Comparison of ENCODE assay signal across 18 cellular contexts in genomic region chr12:94329366-94329765, GRCh38.
DNase-seq lines count a peak whose midpoint lies in the region; ATAC-seq, FAIRE-seq and TF ChIP-seq lines count a peak whose summit lies in the region.
"Had no signal": no experiment of that assay in that cellular context is flagged by ENCODE, and none has a peak within 500 bp of the region (broad histone marks: within the 10 kb centered on the region; RNA-seq: fewer than 3 reads in every experiment).

No MANE protein-coding gene starts in this region.

- no peak for TF ChIP-seq POLR2A in A549 (IDR thresholded peaks at IDR 0.05; ENCODE audit: low read length)

- TF ChIP-seq CTCF in A549 (IDR thresholded peaks at IDR 0.05) (0 out of 3 replicates have a peak, but pooled peaks have one; percentile 19), GM13976 (IDR thresholded peaks at IDR 0.05; ENCODE audit: borderline replicate concordance, control extremely low read depth, extremely low read depth, insufficient read depth, missing control alignments) (peak; percentile 12), RWPE2 (IDR thresholded peaks at IDR 0.05; ENCODE audit: poor library complexity, severe bottlenecking) (peak; percentile 31), fibroblast of villous mesenchyme (IDR thresholded peaks at IDR 0.05; ENCODE audit: insufficient read depth, low read depth, low read length) (peak; percentile 20), glutamatergic neuron (IDR thresholded peaks at IDR 0.05; ENCODE audit: partially characterized antibody, unreplicated experiment) (no peak)

- H3K9me3 ChIP-seq in A549: no peaks in the 10 kb centered on the region
- no peaks in the 10 kb centered on the region for H3K9me3 ChIP-seq in RWPE2 (ENCODE audit: severe bottlenecking)
- H3K9me3 ChIP-seq: body of pancreas, spleen had no signal

- H3K4me3 ChIP-seq in A549 (no peak overlapping the region), RWPE2 (ENCODE audit: severe bottlenecking) (no peak overlapping the region), fibroblast of villous mesenchyme (ENCODE audit: low read depth, low read length) (no peak overlapping the region)
- H3K4me3 ChIP-seq: body of pancreas, spleen had no signal

- no peaks in the 10 kb centered on the region for H3K9me3 Mint-ChIP-seq in glutamatergic neuron (ENCODE audit: unreplicated experiment)
- H3K9me3 Mint-ChIP-seq: activated naive CD4-positive, alpha-beta T cell treated with anti-CD3 and anti-CD28 coated beads, Interleukin-2, amount 10 ng/mL, durations not matched to agents 7 days and 5 days had no signal

- TF ChIP-seq RAD21 in A549 (conservative IDR thresholded peaks at IDR 0.05 in 1 of 2, IDR thresholded peaks at IDR 0.05 in 1 of 2): peak in 1 of 2 experiments; percentile 29; a peak in 1 of 5 replicates

- TF ChIP-seq EP300 in A549 (IDR thresholded peaks at IDR 0.05): no peak

- CTCF ChIA-PET in A549 (lab: Yijun Ruan, JAX): no interaction called here

- FAIRE-seq in A549 (lab: Jason Lieb, UNC): no peak

- H3K27ac Mint-ChIP-seq in glutamatergic neuron (ENCODE audit: unreplicated experiment): no peak overlapping the region
- H3K27ac Mint-ChIP-seq: activated naive CD4-positive, alpha-beta T cell treated with anti-CD3 and anti-CD28 coated beads, Interleukin-2, amount 10 ng/mL, durations not matched to agents 7 days and 5 days; stimulated activated naive CD8-positive, alpha-beta T cell treated with anti-CD3 and anti-CD28 coated beads, Interleukin-15, amount 100 ng/mL, for 72 hours had no signal

- ATAC-seq in A549 (no peak), RWPE2 (ENCODE audit: low read depth) (no peak), GM18498 (IDR thresholded peaks at IDR 0.05; ENCODE audit: unreplicated experiment) (no peak), GM18909 (IDR thresholded peaks at IDR 0.05; ENCODE audit: poor library complexity, unreplicated experiment) (no peak)
- ATAC-seq: body of pancreas; stimulated activated naive CD8-positive, alpha-beta T cell treated with anti-CD3 and anti-CD28 coated beads, Interleukin-15, amount 100 ng/mL, for 72 hours had no signal

- H3K36me3 Mint-ChIP-seq in glutamatergic neuron (ENCODE audit: unreplicated experiment): no peaks in the 10 kb centered on the region

- H3K27ac ChIP-seq in A549 (no peak overlapping the region), RWPE2 (ENCODE audit: poor library complexity, severe bottlenecking) (no peak overlapping the region)
- H3K27ac ChIP-seq: body of pancreas, parathyroid adenoma, spleen had no signal

- POLR2A ChIA-PET in A549 (lab: Yijun Ruan, JAX): no interaction called here

- H3K27me3 Mint-ChIP-seq in glutamatergic neuron (ENCODE audit: unreplicated experiment): no peaks in the 10 kb centered on the region
- H3K27me3 Mint-ChIP-seq: activated naive CD4-positive, alpha-beta T cell treated with anti-CD3 and anti-CD28 coated beads, Interleukin-2, amount 10 ng/mL, durations not matched to agents 7 days and 5 days; stimulated activated naive CD8-positive, alpha-beta T cell treated with anti-CD3 and anti-CD28 coated beads, Interleukin-15, amount 100 ng/mL, for 72 hours had no signal

- DNase-seq in A549 (ENCODE audit: low read depth in 1 of 2, low spot score in 1 of 2): no peak
- DNase-seq in GM13976 (ENCODE audit: low spot score): no peak
- DNase-seq in RWPE2 (ENCODE audit: low spot score): no peak
- DNase-seq in fibroblast of villous mesenchyme (ENCODE audit: low read depth): peak; percentile 7
- DNase-seq in glutamatergic neuron: no peak
- DNase-seq in NCI-H345 treated with DMSO at 0.1 percent for 48 hours (lab: John Stamatoyannopoulos, UW; ENCODE audit: unreplicated experiment): no peak
- DNase-seq: activated CD4-positive, CD25-positive, alpha-beta regulatory T cell; activated naive CD4-positive, alpha-beta T cell treated with anti-CD3 and anti-CD28 coated beads, Interleukin-2, amount 10 ng/mL, durations not matched to agents 7 days and 5 days; AML-193; body of pancreas; DMS 273 treated with DMSO at 0.1 percent for 48 hours; effector CD8-positive, alpha-beta T cell; NCI-H2227 treated with DMSO at 0.1 percent for 48 hours; spleen; stimulated activated naive CD8-positive, alpha-beta T cell treated with anti-CD3 and anti-CD28 coated beads, Interleukin-15, amount 100 ng/mL, for 72 hours had no signal

- H3K4me2 ChIP-seq in A549: no peak overlapping the region

- in situ Hi-C loops in GM13976 (cut with MboI; ENCODE audit: low sequenced_read_pairs, unreplicated experiment): loop anchor here (10.0 kb wide), 1 partner anchor 205 kb away; no protein-coding TSS in a partner anchor

- no peak overlapping the region for H3K4me3 Mint-ChIP-seq in glutamatergic neuron (ENCODE audit: unreplicated experiment)
- H3K4me3 Mint-ChIP-seq: activated naive CD4-positive, alpha-beta T cell treated with anti-CD3 and anti-CD28 coated beads, Interleukin-2, amount 10 ng/mL, durations not matched to agents 7 days and 5 days; stimulated activated naive CD8-positive, alpha-beta T cell treated with anti-CD3 and anti-CD28 coated beads, Interleukin-15, amount 100 ng/mL, for 72 hours had no signal

- no peaks in the 10 kb centered on the region for H3K4me1 Mint-ChIP-seq in glutamatergic neuron (ENCODE audit: low read depth, unreplicated experiment)

- no peaks in the 10 kb centered on the region for H3K27me3 ChIP-seq in RWPE2 (ENCODE audit: insufficient read depth, poor library complexity, severe bottlenecking)
- H3K27me3 ChIP-seq: body of pancreas, spleen had no signal

- WGBS in A549 (ENCODE audit: missing lambda C conversion rate): 68% methylated on average over 1 of the region's 1 CpG

- H3K36me3 ChIP-seq in RWPE2 (ENCODE audit: low read depth): peaks cover 11% of the 10 kb centered on the region

- H3K4me1 ChIP-seq in A549: no peaks in the 10 kb centered on the region
- H3K4me1 ChIP-seq in RWPE2 (ENCODE audit: insufficient read depth, poor library complexity, severe bottlenecking): no peaks in the 10 kb centered on the region
- H3K4me1 ChIP-seq: body of pancreas, parathyroid adenoma, spleen had no signal

TF ChIP-seq in A549, 52 proteins besides CTCF, POLR2A, EP300 and RAD21:
- TF ChIP-seq GATA3 (IDR thresholded peaks at IDR 0.05; ENCODE audit: borderline replicate concordance) (no peak), SMC3 (IDR thresholded peaks at IDR 0.05) (0 out of 3 replicates have a peak, but pooled peaks have one; percentile 10)
TF ChIP-seq in A549: peak in this region for 1.
